27 cellular contexts compared by ENCODE assay signal in genomic region chr21:29867796-29868195, GRCh38.
DNase-seq lines count a peak whose midpoint lies in the region; ATAC-seq, FAIRE-seq and TF ChIP-seq lines count a peak whose summit lies in the region.
"Had no signal": no experiment of that assay in that cellular context is flagged by ENCODE, and none has a peak within 500 bp of the region (broad histone marks: within the 10 kb centered on the region; RNA-seq: fewer than 3 reads in every experiment).

No MANE protein-coding gene starts in this region.

- peaks cover 0 to 5% (median 5%) of the 10 kb centered on the region in 3 donors for H3K27me3 Mint-ChIP-seq in CD14-positive monocyte (ENCODE audit: low read depth in 3 of 3)
- peaks cover 11% of the 10 kb centered on the region for H3K27me3 Mint-ChIP-seq in CD8-positive, alpha-beta T cell (ENCODE audit: low read depth)
- H3K27me3 Mint-ChIP-seq in neural crest cell (ENCODE audit: low read depth): peaks cover 2% of the 10 kb centered on the region

- H3K27ac ChIP-seq in CD8-positive, alpha-beta T cell (ENCODE audit: low read depth, low read length): no peak overlapping the region
- H3K27ac ChIP-seq in K562 (ENCODE audit: extremely low read depth, low read depth, low read length) (no peak overlapping the region), OCI-LY7 (ENCODE audit: low read depth, low read length, poor library complexity, severe bottlenecking) (no peak overlapping the region)
- H3K27ac ChIP-seq: BLaER1 had no signal

- H3K4me1 ChIP-seq in CD8-positive, alpha-beta T cell (ENCODE audit: insufficient read depth, low read length): no peaks in the 10 kb centered on the region
- no peaks in the 10 kb centered on the region for H3K4me1 ChIP-seq in K562 (replicated peaks in 1 of 2; ENCODE audit: control insufficient read depth in 2 of 2, insufficient read depth in 2 of 2, low read length in 2 of 2)
- no peaks in the 10 kb centered on the region for H3K4me1 ChIP-seq in OCI-LY7 (ENCODE audit: insufficient read depth, low read length, poor library complexity, severe bottlenecking)
- H3K4me1 ChIP-seq: BE2C, BLaER1 had no signal

- TF ChIP-seq CTCF in CD14-positive monocyte (IDR thresholded peaks at IDR 0.05) (peak; percentile 10), K562 (IDR thresholded peaks at IDR 0.05 in 2 of 3, conservative IDR thresholded peaks at IDR 0.05 in 1 of 3; ENCODE audit: insufficient read depth in 2 of 3, low read depth in 1 of 3, low read length in 3 of 3) (no peak), neural crest cell (conservative IDR thresholded peaks at IDR 0.05) (no peak), OCI-LY7 (conservative IDR thresholded peaks at IDR 0.05; ENCODE audit: low read length) (no peak)
- peak; percentile 16 for TF ChIP-seq CTCF in CD8-positive, alpha-beta T cell (IDR thresholded peaks at IDR 0.05)

- 0% methylated on average over 1 of the region's 1 CpG for WGBS in K562 (ENCODE audit: insufficient coverage, low coverage, missing lambda C conversion rate)

- no peaks in the 10 kb centered on the region for H3K9me2 ChIP-seq in OCI-LY7 (ENCODE audit: insufficient read depth, low read length)

- H3K9ac ChIP-seq in K562 (ENCODE audit: insufficient read depth in 1 of 2, low read depth in 2 of 2, low read length in 2 of 2): no peak overlapping the region
- H3K9ac ChIP-seq: BLaER1 had no signal

- H3K27me3 ChIP-seq in CD8-positive, alpha-beta T cell (ENCODE audit: insufficient read depth, low read length): no peaks in the 10 kb centered on the region
- H3K27me3 ChIP-seq in K562 (ENCODE audit: control insufficient read depth in 2 of 2, insufficient read depth in 2 of 2, low read length in 2 of 2): peaks cover 0 to 4% of the 10 kb centered on the region in 2 experiments; a peak in 3 of 5 replicates
- H3K27me3 ChIP-seq: BE2C, BLaER1 had no signal

- H3K79me2 ChIP-seq in K562 (ENCODE audit: control insufficient read depth, insufficient read depth, low read length): no peaks in the 10 kb centered on the region
- H3K79me2 ChIP-seq in OCI-LY7 (ENCODE audit: insufficient read depth, low read depth, low read length): no peaks in the 10 kb centered on the region

- H3K4me3 Mint-ChIP-seq in CD14-positive monocyte (no peak overlapping the region), neural crest cell (no peak overlapping the region)
- H3K4me3 Mint-ChIP-seq in CD8-positive, alpha-beta T cell: no peak overlapping the region
- H3K4me3 Mint-ChIP-seq: CD4-positive, alpha-beta T cell; CD8-positive, alpha-beta memory T cell had no signal

- intact Hi-C loops in CD14-positive monocyte (cut with micrococcal nuclease) (no loop called here), K562 (cut with micrococcal nuclease) (no loop called here), OCI-LY7 (cut with micrococcal nuclease; ENCODE audit: unreplicated experiment) (no loop called here)
- intact Hi-C loops in CD8-positive, alpha-beta T cell (cut with DNase I, micrococcal nuclease): no loop called here

- BruUV-seq in K562 (replicated peaks; lab: Mats Ljungman, UMichigan) (no TSS peak), OCI-LY7 (replicated peaks; lab: Mats Ljungman, UMichigan) (no TSS peak)

- H3K4me2 ChIP-seq in K562 (ENCODE audit: insufficient read depth, low read length): no peak overlapping the region
- no peak overlapping the region for H3K4me2 ChIP-seq in OCI-LY7 (ENCODE audit: low read length)
- H3K4me2 ChIP-seq: BLaER1 had no signal

- H3K9me3 Mint-ChIP-seq in CD14-positive monocyte (peaks cover 0 to 3% (median 0%) of the 10 kb centered on the region in 7 donors), neural crest cell (no peaks in the 10 kb centered on the region)
- no peaks in the 10 kb centered on the region for H3K9me3 Mint-ChIP-seq in CD8-positive, alpha-beta T cell
- H3K9me3 Mint-ChIP-seq: CD4-positive, alpha-beta T cell had no signal

- H3K36me3 Mint-ChIP-seq in CD14-positive monocyte (no peaks in the 10 kb centered on the region), neural crest cell (ENCODE audit: low read depth) (no peaks in the 10 kb centered on the region)
- no peaks in the 10 kb centered on the region for H3K36me3 Mint-ChIP-seq in CD8-positive, alpha-beta T cell
- H3K36me3 Mint-ChIP-seq: CD8-positive, alpha-beta memory T cell had no signal

- H3K9me3 ChIP-seq in CD8-positive, alpha-beta T cell (ENCODE audit: low read length): no peaks in the 10 kb centered on the region
- H3K9me3 ChIP-seq in K562 (replicated peaks; ENCODE audit: control insufficient read depth, insufficient read depth, low read depth, low read length): no peaks in the 10 kb centered on the region
- H3K9me3 ChIP-seq in OCI-LY7 (ENCODE audit: low read length): no peaks in the 10 kb centered on the region
- H3K9me3 ChIP-seq: BE2C, BLaER1 had no signal

- H3K36me3 ChIP-seq in CD8-positive, alpha-beta T cell (ENCODE audit: insufficient read depth, low read length): no peaks in the 10 kb centered on the region
- no peaks in the 10 kb centered on the region for H3K36me3 ChIP-seq in K562 (ENCODE audit: control insufficient read depth, insufficient read depth, low read length)
- no peaks in the 10 kb centered on the region for H3K36me3 ChIP-seq in OCI-LY7 (ENCODE audit: insufficient read depth, low read length)
- H3K36me3 ChIP-seq: BE2C, BLaER1 had no signal

- H3K4me1 Mint-ChIP-seq in CD14-positive monocyte: no peaks in the 10 kb centered on the region
- no peaks in the 10 kb centered on the region for H3K4me1 Mint-ChIP-seq in CD8-positive, alpha-beta T cell (ENCODE audit: low read depth)
- no peaks in the 10 kb centered on the region for H3K4me1 Mint-ChIP-seq in neural crest cell
- H3K4me1 Mint-ChIP-seq: CD8-positive, alpha-beta memory T cell had no signal

- POLR2A ChIA-PET in CD8-positive, alpha-beta T cell (lab: Charles Lee): no interaction called here
- POLR2A ChIA-PET in K562 (lab: Yijun Ruan, JAX): interaction anchor here (1.6 kb wide), 1 partner anchor 12 kb away, joined by 4 read pairs; no protein-coding TSS in a partner anchor
- POLR2A ChIA-PET in OCI-LY7 (lab: Charles Lee): interaction anchor here (1.7 kb wide), 1 partner anchor 20 kb away, joined by 4 read pairs; no protein-coding TSS in a partner anchor

- TF ChIP-seq EP300 in K562 (IDR thresholded peaks at IDR 0.05; ENCODE audit: low read length): no peak

- no peak overlapping the region for H2AFZ ChIP-seq in K562 (ENCODE audit: low read depth, low read length)
- no peak overlapping the region for H2AFZ ChIP-seq in OCI-LY7 (ENCODE audit: low read length)

- FAIRE-seq in K562 (lab: Jason Lieb, UNC): no peak
- FAIRE-seq: A204.1, GM12878, GM12892, GM18507 had no signal

- peak overlapping the region in 1 of 7 donors; percentile 16 for H3K27ac Mint-ChIP-seq in CD14-positive monocyte
- H3K27ac Mint-ChIP-seq in CD8-positive, alpha-beta T cell: no peak overlapping the region
- H3K27ac Mint-ChIP-seq in neural crest cell (ENCODE audit: unreplicated experiment): peak overlapping the region; percentile 72
- H3K27ac Mint-ChIP-seq: CD4-positive, alpha-beta T cell had no signal

- CTCF ChIA-PET in CD8-positive, alpha-beta T cell (lab: Charles Lee): no interaction called here
- CTCF ChIA-PET in K562 (lab: Yijun Ruan, JAX; ENCODE audit: low intra/inter-chr PET ratio) (no interaction called here), OCI-LY7 (lab: Charles Lee; ENCODE audit: unreplicated experiment) (no interaction called here)

- no peak overlapping the region for H3K4me3 ChIP-seq in CD8-positive, alpha-beta T cell (ENCODE audit: low read depth, low read length)
- H3K4me3 ChIP-seq in K562 (no peak overlapping the region), OCI-LY7 (ENCODE audit: low read depth, low read length, poor library complexity, severe bottlenecking) (no peak overlapping the region)
- H3K4me3 ChIP-seq: BLaER1, GM12878 had no signal

- in situ Hi-C loops in K562 (cut with MboI): no loop called here

- no peaks in the 10 kb centered on the region for H3K9me1 ChIP-seq in K562 (ENCODE audit: control insufficient read depth, insufficient read depth, low read length)

- no peak for TF ChIP-seq POLR2A in K562 (conservative IDR thresholded peaks at IDR 0.05)

- no peak for TF ChIP-seq RAD21 in K562 (CRISPR knock-in tag; conservative IDR thresholded peaks at IDR 0.05 in 1 of 2, IDR thresholded peaks at IDR 0.05 in 1 of 2)

- no peak for DNase-seq in CD14-positive monocyte (ENCODE audit: low spot score)
- DNase-seq in CD8-positive, alpha-beta T cell: no peak
- DNase-seq in K562 (ENCODE audit: extremely low read depth in 1 of 4, low spot score in 3 of 4): no peak
- no peak for DNase-seq in neural crest cell (ENCODE audit: low read depth, low spot score)
- DNase-seq in glomerular visceral epithelial cell (ENCODE audit: extremely low spot score): no peak
- no peak for DNase-seq in OCI-LY7 (ENCODE audit: low spot score)
- DNase-seq: 8988T; ACHN; BE2C; C1 segment of cervical spinal cord; CD4-positive, alpha-beta T cell; CD8-positive, alpha-beta memory T cell; COR-L47; DMS 273 treated with DMSO at 0.1 percent for 48 hours; DMS153; DMS53; DMS79; DND-41; EL; GDM1 had no signal

- no peak for ATAC-seq in CD8-positive, alpha-beta T cell
- ATAC-seq in K562: no peak
- ATAC-seq in HG03095 (IDR thresholded peaks at IDR 0.05; ENCODE audit: unreplicated experiment): no peak
- no peak for ATAC-seq in GM21367 (IDR thresholded peaks at IDR 0.05; ENCODE audit: unreplicated experiment)
- ATAC-seq: GM12878 had no signal

- H4K20me1 ChIP-seq in K562 (replicated peaks; ENCODE audit: control insufficient read depth, insufficient read depth, low read length) (no peaks in the 10 kb centered on the region), OCI-LY7 (ENCODE audit: insufficient read depth, low read length) (no peaks in the 10 kb centered on the region)
- H4K20me1 ChIP-seq: BLaER1 had no signal

TF ChIP-seq in K562, 482 proteins besides CTCF, POLR2A, EP300 and RAD21:
- peak; percentile 96 for TF ChIP-seq ZNF512 (tag; IDR thresholded peaks at IDR 0.05)
- no peak for TF ChIP-seq SREBF2 (CRISPR knock-in tag; IDR thresholded peaks at IDR 0.05)
- 0 out of 2 replicates have a peak, but pooled peaks have one; percentile 25 for TF ChIP-seq MTA1 (IDR thresholded peaks at IDR 0.05; ENCODE audit: borderline replicate concordance)

Comparison
In these comparisons a context has a peak if more than half of its experiments do, and no peak if none do; other contexts are left out.
1. CTCF ChIP-seq: peak in CD14-positive monocyte (single experiment) and CD8-positive, alpha-beta T cell (single experiment); none in K562 (0 of 3), neural crest cell (single experiment) and OCI-LY7 (single experiment).